In genomic region chr6:53311586-53311935, GRCh38 we compare ENCODE assay signal across 15 cellular contexts. TPM values are rescaled to one million over a fixed set of nuclear protein-coding genes. Genes with fewer than 3 reads are reported as not detected.
DNase-seq lines count a peak whose midpoint lies in the region; ATAC-seq and TF ChIP-seq lines count a peak whose summit lies in the region.
"Had no signal": no experiment of that assay in that cellular context is flagged by ENCODE, and none has a peak within 500 bp of the region (broad histone marks: within the 10 kb centered on the region; RNA-seq: fewer than 3 reads in every experiment).

No MANE protein-coding gene starts in this region.

- H3K9ac ChIP-seq in trophoblast cell (ENCODE audit: low read length): no peak overlapping the region

- H2BK12ac ChIP-seq in trophoblast cell (ENCODE audit: low read length): no peak overlapping the region

- H3K4me2 ChIP-seq in trophoblast cell (ENCODE audit: low read length): no peak overlapping the region

- H2BK5ac ChIP-seq in trophoblast cell (ENCODE audit: low read depth, low read length, poor library complexity): no peak overlapping the region

- H3K4ac ChIP-seq in trophoblast cell (ENCODE audit: low read depth, low read length): no peak overlapping the region

- no peak overlapping the region for H3K4me3 ChIP-seq in trophoblast cell (ENCODE audit: low read depth, low read length)

- H3K36me3 ChIP-seq in trophoblast cell (ENCODE audit: control insufficient read depth in 1 of 2, insufficient read depth in 2 of 2, low read length in 2 of 2): no peaks in the 10 kb centered on the region

- H3K18ac ChIP-seq in trophoblast cell (ENCODE audit: low read length): no peak overlapping the region

- H4K8ac ChIP-seq in trophoblast cell (ENCODE audit: low read depth, low read length): no peak overlapping the region

- no peak overlapping the region for H4K12ac ChIP-seq in trophoblast cell (ENCODE audit: low read depth, low read length)

- H3K23ac ChIP-seq in trophoblast cell (ENCODE audit: low read length): no peak overlapping the region

- TF ChIP-seq CTCF in activated B cell treated with CpG ODN at 0.5 μM for 24 hours (IDR thresholded peaks at IDR 0.05): no peak

- POLR2A ChIA-PET in activated B cell treated with CpG ODN at 0.5 μM for 24 hours (lab: Charles Lee): interaction anchor here (1.0 kb wide), 1 partner anchor 9 kb away, joined by 3 read pairs; no protein-coding TSS in a partner anchor

- no peak overlapping the region for H2AFZ ChIP-seq in trophoblast cell (ENCODE audit: insufficient read depth, low read length, poor library complexity)

- H3K9me3 ChIP-seq in trophoblast cell (ENCODE audit: insufficient read depth, low read depth, low read length): no peaks in the 10 kb centered on the region

- ATAC-seq in activated B cell treated with CpG ODN at 0.5 μM for 24 hours (ENCODE audit: low read depth): no peak
- ATAC-seq in HG02938 (IDR thresholded peaks at IDR 0.05; ENCODE audit: unreplicated experiment): no peak

- no peak for DNase-seq in T-helper 2 cell treated with Interferon-gamma antibody and Interleukin-4, amounts not matched to agents 5 μg/mL and 100 μg/mL, for 36 hours (ENCODE audit: low spot score)
- DNase-seq in T-helper 2 cell (no peak), ELR (ENCODE audit: low read depth) (peak; percentile 50), activated B cell treated with CpG ODN at 0.5 μM for 24 hours (no peak), immature natural killer cell (no peak), trophoblast cell (no peak), DMS114 treated with DMSO at 0.1 percent for 48 hours (lab: John Stamatoyannopoulos, UW; ENCODE audit: unreplicated experiment) (no peak)
- DNase-seq: 8988T; activated CD4-positive, alpha-beta T cell treated with anti-CD3 and anti-CD28 coated beads for 48 hours; activated effector memory CD4-positive, alpha-beta T cell treated with anti-CD3 and anti-CD28 coated beads, Interleukin-2, amount 50 U/mL, for 16 hours; COR-L47; NCI-H748 treated with DMSO at 0.1 percent for 48 hours; small intestine had no signal

- no peak overlapping the region for H4K91ac ChIP-seq in trophoblast cell (ENCODE audit: low read depth, low read length)

- H3K79me2 ChIP-seq in trophoblast cell (ENCODE audit: control insufficient read depth, insufficient read depth, low read length, poor library complexity): no peaks in the 10 kb centered on the region

- H3K27ac ChIP-seq in trophoblast cell (ENCODE audit: low read depth, low read length): no peak overlapping the region

- peaks cover 84% of the 10 kb centered on the region for H3K4me1 Mint-ChIP-seq in T-helper 2 cell treated with Interferon-gamma antibody and Interleukin-4, amounts not matched to agents 5 μg/mL and 100 μg/mL, for 36 hours (ENCODE audit: low read depth)
- H3K4me1 Mint-ChIP-seq in activated B cell treated with CpG ODN at 0.5 μM for 24 hours: peaks cover 97% of the 10 kb centered on the region
- peaks cover 99 to 100% of the 10 kb centered on the region in 2 donors for H3K4me1 Mint-ChIP-seq in immature natural killer cell

- H3K14ac ChIP-seq in trophoblast cell (ENCODE audit: low read length): no peak overlapping the region

- H3K27me3 Mint-ChIP-seq in T-helper 2 cell treated with Interferon-gamma antibody and Interleukin-4, amounts not matched to agents 5 μg/mL and 100 μg/mL, for 36 hours (ENCODE audit: low read depth): no peaks in the 10 kb centered on the region
- H3K27me3 Mint-ChIP-seq in activated B cell treated with CpG ODN at 0.5 μM for 24 hours: no peaks in the 10 kb centered on the region
- no peaks in the 10 kb centered on the region for H3K27me3 Mint-ChIP-seq in immature natural killer cell (ENCODE audit: low read depth in 3 of 3)
- H3K27me3 Mint-ChIP-seq: brain had no signal

- H2BK120ac ChIP-seq in trophoblast cell (ENCODE audit: insufficient read depth, low read length, poor library complexity): no peak overlapping the region

- peak overlapping the region; percentile 69 for H3K27ac Mint-ChIP-seq in T-helper 2 cell treated with Interferon-gamma antibody and Interleukin-4, amounts not matched to agents 5 μg/mL and 100 μg/mL, for 36 hours
- H3K27ac Mint-ChIP-seq in activated B cell treated with CpG ODN at 0.5 μM for 24 hours (peak overlapping the region; percentile 92), immature natural killer cell (peak overlapping the region; percentile 82 to 92 (median 90))

- H3K4me3 Mint-ChIP-seq in T-helper 2 cell treated with Interferon-gamma antibody and Interleukin-4, amounts not matched to agents 5 μg/mL and 100 μg/mL, for 36 hours: peak overlapping the region; percentile 63
- H3K4me3 Mint-ChIP-seq in activated B cell treated with CpG ODN at 0.5 μM for 24 hours: no peak overlapping the region
- peak overlapping the region; percentile 30 to 80 (median 71) for H3K4me3 Mint-ChIP-seq in immature natural killer cell
- H3K4me3 Mint-ChIP-seq: brain had no signal

- H3K9me3 Mint-ChIP-seq in T-helper 2 cell treated with Interferon-gamma antibody and Interleukin-4, amounts not matched to agents 5 μg/mL and 100 μg/mL, for 36 hours: no peaks in the 10 kb centered on the region
- H3K9me3 Mint-ChIP-seq in activated B cell treated with CpG ODN at 0.5 μM for 24 hours: no peaks in the 10 kb centered on the region
- no peaks in the 10 kb centered on the region for H3K9me3 Mint-ChIP-seq in immature natural killer cell

- H3K36me3 Mint-ChIP-seq in T-helper 2 cell treated with Interferon-gamma antibody and Interleukin-4, amounts not matched to agents 5 μg/mL and 100 μg/mL, for 36 hours (ENCODE audit: low read depth): peaks cover 9% of the 10 kb centered on the region
- H3K36me3 Mint-ChIP-seq in activated B cell treated with CpG ODN at 0.5 μM for 24 hours (ENCODE audit: low read depth) (peaks cover 27% of the 10 kb centered on the region), immature natural killer cell (no peaks in the 10 kb centered on the region)

- WGBS in trophoblast cell (ENCODE audit: extremely low coverage, insufficient coverage, insufficient read length): no CpG with 5 or more reads among the region's 3 CpGs

- H2AK5ac ChIP-seq in trophoblast cell (ENCODE audit: low read length): no peak overlapping the region

- no peaks in the 10 kb centered on the region for H3K79me1 ChIP-seq in trophoblast cell (ENCODE audit: low read length)

- no peaks in the 10 kb centered on the region for H3K27me3 ChIP-seq in trophoblast cell (ENCODE audit: insufficient read depth, low read length)

- intact Hi-C loops in activated B cell treated with CpG ODN at 0.5 μM for 24 hours (cut with micrococcal nuclease): loop anchor here (2.0 kb wide), 1 partner anchor 17 kb away; no protein-coding TSS in a partner anchor

- CTCF ChIA-PET in activated B cell treated with CpG ODN at 0.5 μM for 24 hours (lab: Charles Lee): no interaction called here

- H3K4me1 ChIP-seq in trophoblast cell (ENCODE audit: control insufficient read depth in 1 of 2, insufficient read depth in 2 of 2, low read length in 2 of 2): no peaks in the 10 kb centered on the region

RNA-seq across cellular contexts. Expression of gene ELOVL5, which starts 37.2 kb away (rescaled TPM):
- total RNA-seq in activated B cell treated with CpG ODN at 0.5 μM for 24 hours: 109 and 127 TPM in 2 replicates
- polyA plus RNA-seq in immature natural killer cell: 10 to 100 TPM; 45.4 to 85.2 (median 63.0) TPM
- polyA plus RNA-seq in trophoblast cell (2013): 73.6 and 77.0 TPM in 2 replicates
